Comparison of ENCODE assay signal across 36 cellular contexts in the genomic region with DNA sequence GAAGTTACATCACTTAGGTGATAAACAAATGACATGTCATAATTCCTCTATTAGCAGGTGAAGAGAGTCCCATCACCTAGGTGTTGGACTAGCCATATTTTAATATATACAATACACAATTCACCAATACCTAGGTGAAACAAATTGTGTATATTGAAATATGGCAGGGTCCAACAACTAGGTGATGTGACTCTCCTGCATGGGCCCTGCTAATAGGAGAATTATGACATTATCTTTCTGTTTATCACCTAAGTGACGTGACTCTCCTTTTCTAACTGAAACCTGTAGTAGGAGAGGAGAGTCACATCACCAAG. TPM values are rescaled to one million over a fixed set of nuclear protein-coding genes. Genes with fewer than 3 reads are reported as not detected.
"Had no signal": no experiment of that assay in that cellular context is flagged by ENCODE, and none has a peak within 500 bp of the region (broad histone marks: within the 10 kb centered on the region; RNA-seq: fewer than 3 reads in every experiment).

No MANE protein-coding gene starts in this region.

- H3K27me3 ChIP-seq: MG63 had no signal

- H3K9ac ChIP-seq: KMS-11 had no signal

- H3K4me3 ChIP-seq: MG63 had no signal

- H3K9me3 ChIP-seq: MG63 had no signal

- DNase-seq: Karpas-422, Kasumi-1, MG63, MM.1S, MV-4-11, NCI-H1048, NCI-H1092, NCI-H1092 treated with DMSO at 0.1 percent for 48 hours, NCI-H1105, NCI-H1105 treated with DMSO at 0.1 percent for 48 hours, NCI-H1417, NCI-H1417 treated with DMSO at 0.1 percent for 48 hours, NCI-H1436, NCI-H1436 treated with DMSO at 0.1 percent for 48 hours, NCI-H146, NCI-H1694 treated with DMSO at 0.1 percent for 48 hours, NCI-H187, NCI-H187 treated with DMSO at 0.1 percent for 48 hours, NCI-H1930, NCI-H2029, NCI-H2029 treated with DMSO at 0.1 percent for 48 hours, NCI-H2081, NCI-H2081 treated with DMSO at 0.1 percent for 48 hours, NCI-H2107, NCI-H2171, NCI-H2171 treated with DMSO at 0.1 percent for 48 hours, NCI-H2227 treated with DMSO at 0.1 percent for 48 hours, NCI-H226, NCI-H345, NCI-H446, NCI-H446 treated with DMSO at 0.1 percent for 48 hours, NCI-H510A, NCI-H510A treated with DMSO at 0.1 percent for 48 hours, NCI-H524 had no signal

- H3K4me2 ChIP-seq: KMS-11 had no signal

- H3K27ac ChIP-seq: KMS-11 had no signal

- H3K36me3 ChIP-seq: MG63 had no signal

RNA-seq across cellular contexts. Expression of a gene that starts 5.8 kb away (rescaled TPM):
- total RNA-seq: NCI-H460 had no signal
